Comparison of ENCODE assay signal across 1 cellular context in the genomic region with DNA sequence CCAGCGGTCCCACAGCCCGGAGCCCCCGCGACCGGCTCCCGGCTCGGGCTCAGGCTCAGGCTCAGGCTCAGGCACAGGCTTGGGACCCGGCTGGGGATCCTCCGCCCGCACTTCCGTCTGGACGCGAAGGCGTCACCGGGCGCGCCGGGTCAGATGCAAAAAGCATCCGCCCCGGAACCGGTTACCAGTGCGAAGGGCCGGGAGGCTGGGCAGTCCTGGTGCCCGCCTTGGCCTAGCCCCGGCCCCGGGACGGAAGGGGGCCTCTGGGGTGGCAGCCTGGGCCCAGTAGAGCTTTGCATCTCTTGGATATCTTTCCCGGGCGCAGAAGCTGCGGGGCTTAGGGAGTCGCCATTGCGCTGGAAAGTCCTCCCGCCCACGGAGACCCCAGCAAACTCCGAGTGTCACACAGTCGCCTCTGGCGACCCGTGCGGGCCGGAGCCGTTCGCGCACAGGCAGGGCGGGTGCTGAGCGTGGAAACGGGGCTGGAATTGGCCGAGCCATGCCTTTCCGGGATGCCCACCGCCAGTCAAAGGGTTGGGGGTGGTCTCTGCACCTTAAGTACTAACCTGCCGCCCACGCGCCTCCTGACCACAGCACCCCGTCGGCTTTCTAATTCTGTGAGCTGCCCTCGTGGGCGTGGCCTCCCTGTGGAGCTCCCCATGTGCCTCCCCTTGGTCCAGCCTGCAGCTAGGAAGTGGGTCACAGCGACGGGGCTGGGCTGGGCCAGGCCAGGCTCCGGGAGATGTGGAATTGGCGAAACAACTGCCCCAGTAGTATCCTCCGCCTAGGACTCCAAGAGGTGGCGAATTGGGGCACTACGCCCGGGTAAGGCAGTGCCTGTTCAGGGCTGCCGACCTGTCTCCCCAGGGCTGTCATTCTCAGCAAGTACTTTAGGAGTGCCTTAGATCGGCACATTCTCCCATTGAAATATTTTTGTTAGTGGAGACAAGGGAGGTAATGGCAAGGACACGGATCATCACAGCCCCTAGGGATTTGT.
TF ChIP-seq lines count a peak whose summit lies in the region.

TMEM9B (minus strand) TSS at position 119 of the 997 bp plus-strand sequence. CDS start 129 bp downstream, outside the sequence.

TF ChIP-seq in K562, 482 proteins besides CTCF, POLR2A, EP300 and RAD21 (continues in another document):
- TF ChIP-seq, protein P1, sequence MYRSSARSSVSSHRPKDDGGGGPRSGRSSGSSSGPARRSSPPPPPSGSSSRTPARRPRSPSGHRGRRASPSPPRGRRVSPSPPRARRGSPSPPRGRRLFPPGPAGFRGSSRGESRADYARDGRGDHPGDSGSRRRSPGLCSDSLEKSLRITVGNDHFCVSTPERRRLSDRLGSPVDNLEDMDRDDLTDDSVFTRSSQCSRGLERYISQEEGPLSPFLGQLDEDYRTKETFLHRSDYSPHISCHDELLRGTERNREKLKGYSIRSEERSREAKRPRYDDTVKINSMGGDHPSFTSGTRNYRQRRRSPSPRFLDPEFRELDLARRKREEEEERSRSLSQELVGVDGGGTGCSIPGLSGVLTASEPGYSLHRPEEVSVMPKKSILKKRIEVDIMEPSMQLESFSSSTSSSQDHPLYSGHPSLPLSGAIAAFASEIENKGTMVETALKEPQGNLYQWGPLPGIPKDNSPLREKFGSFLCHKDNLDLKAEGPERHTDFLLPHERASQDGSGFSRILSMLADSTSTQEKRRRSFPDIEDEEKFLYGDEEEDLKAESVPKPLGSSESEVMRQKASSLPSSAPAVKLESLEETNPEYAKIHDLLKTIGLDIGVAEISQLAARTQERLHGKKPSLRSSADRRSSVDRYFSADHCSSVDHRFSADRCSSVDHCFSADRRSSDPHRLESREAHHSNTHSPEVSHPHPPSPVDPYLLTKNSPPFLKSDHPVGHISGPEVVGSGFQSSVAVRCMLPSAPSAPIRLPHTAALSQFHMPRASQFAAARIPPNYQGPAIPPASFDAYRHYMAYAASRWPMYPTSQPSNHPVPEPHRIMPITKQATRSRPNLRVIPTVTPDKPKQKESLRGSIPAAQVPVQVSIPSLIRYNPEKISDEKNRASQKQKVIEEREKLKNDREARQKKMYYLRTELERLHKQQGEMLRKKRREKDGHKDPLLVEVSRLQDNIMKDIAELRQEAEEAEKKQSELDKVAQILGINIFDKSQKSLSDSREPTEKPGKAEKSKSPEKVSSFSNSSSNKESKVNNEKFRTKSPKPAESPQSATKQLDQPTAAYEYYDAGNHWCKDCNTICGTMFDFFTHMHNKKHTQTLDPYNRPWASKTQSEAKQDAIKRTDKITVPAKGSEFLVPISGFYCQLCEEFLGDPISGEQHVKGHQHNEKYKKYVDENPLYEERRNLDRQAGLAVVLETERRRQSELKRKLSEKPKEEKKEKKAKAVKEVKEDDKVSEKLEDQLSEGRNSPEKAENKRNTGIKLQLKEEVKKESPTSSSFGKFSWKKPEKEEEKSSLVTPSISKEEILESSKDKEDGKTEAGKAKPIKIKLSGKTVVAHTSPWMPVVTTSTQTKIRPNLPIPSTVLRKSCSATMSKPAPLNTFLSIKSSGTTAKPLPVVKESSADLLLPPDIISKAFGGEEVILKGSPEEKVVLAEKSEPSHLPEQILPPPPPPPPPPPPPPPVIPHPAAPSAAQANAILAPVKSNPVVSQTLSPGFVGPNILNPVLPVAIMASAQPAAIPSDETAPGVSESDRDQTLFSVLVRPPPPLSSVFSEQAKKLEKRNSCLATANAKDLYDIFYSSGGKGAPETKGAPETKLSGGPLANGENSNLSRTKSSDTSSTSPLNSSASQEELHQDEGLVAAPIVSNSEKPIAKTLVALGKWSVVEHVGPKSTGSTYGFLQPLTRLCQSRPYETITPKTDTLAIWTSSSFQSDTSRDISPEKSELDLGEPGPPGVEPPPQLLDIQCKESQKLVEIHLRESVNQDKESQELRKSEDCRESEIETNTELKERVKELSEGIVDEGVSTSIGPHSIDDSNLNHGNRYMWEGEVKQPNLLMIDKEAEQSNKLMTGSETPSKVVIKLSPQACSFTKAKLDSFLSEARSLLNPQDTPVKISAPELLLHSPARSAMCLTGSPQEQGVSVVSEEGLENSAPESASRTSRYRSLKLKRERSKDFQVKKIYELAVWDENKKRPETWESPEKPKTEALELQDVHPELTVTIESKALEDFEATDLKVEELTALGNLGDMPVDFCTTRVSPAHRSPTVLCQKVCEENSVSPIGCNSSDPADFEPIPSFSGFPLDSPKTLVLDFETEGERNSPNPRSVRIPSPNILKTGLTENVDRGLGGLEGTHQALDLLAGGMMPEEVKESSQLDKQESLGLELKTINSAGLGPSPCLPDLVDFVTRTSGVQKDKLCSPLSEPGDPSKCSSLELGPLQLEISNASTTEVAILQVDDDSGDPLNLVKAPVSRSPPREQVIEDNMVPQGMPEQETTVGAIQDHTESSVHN (IDR thresholded peaks at IDR 0.05; ENCODE audit: borderline replicate concordance in 1 of 2, low read depth in 1 of 2) = no peak
- peak; percentile 65; the same call in 1 of the 2 replicates for TF ChIP-seq KHSRP (IDR thresholded peaks at IDR 0.05)
- no peak for TF ChIP-seq FOXK1 (CRISPR knock-in tag; IDR thresholded peaks at IDR 0.05; ENCODE audit: borderline replicate concordance)
- TF ChIP-seq ATF7 (IDR thresholded peaks at IDR 0.05) = peak; percentile 88
- TF ChIP-seq YBX1 (IDR thresholded peaks at IDR 0.05) = no peak
- TF ChIP-seq BRF1 (IDR thresholded peaks at IDR 0.05; ENCODE audit: borderline replicate concordance, extremely low read depth, insufficient read length) = no peak
- no peak; the same call in 1 of the 2 replicates for TF ChIP-seq ARID1B (IDR thresholded peaks at IDR 0.05)
- peak; percentile 95 for TF ChIP-seq EGR1 (conservative IDR thresholded peaks at IDR 0.05)
- peak; percentile 98 for TF ChIP-seq GABPA (tag; conservative IDR thresholded peaks at IDR 0.05; ENCODE audit: low read depth)
- peak; percentile 45 for TF ChIP-seq FUS (optimal IDR thresholded peaks at IDR 0.05; ENCODE audit: low read depth, low read length)
- peak; percentile 99 for TF ChIP-seq HNRNPL (IDR thresholded peaks at IDR 0.05; ENCODE audit: low read depth, low read length)
- no peak for TF ChIP-seq SAFB2 (IDR thresholded peaks at IDR 0.05; ENCODE audit: borderline replicate concordance, low read depth, low read length, severe bottlenecking)
- peak; percentile 39 to 60; a peak in 1 of 4 replicates for TF ChIP-seq UBTF (IDR thresholded peaks at IDR 0.05; ENCODE audit: borderline replicate concordance in 1 of 2, low read depth in 2 of 2, low read length in 2 of 2)
- peak; percentile 97 for TF ChIP-seq RBFOX2 (IDR thresholded peaks at IDR 0.05; ENCODE audit: low read depth, low read length)
- no peak for TF ChIP-seq ZNF3 (CRISPR knock-in tag; IDR thresholded peaks at IDR 0.05)
- TF ChIP-seq CREB3 (tag; conservative IDR thresholded peaks at IDR 0.05; ENCODE audit: low read depth) = no peak
- peak; percentile 72; the same call in 1 of the 2 replicates for TF ChIP-seq SMARCA5 (IDR thresholded peaks at IDR 0.05)
- peak; percentile 36; the same call in 1 of the 2 replicates for TF ChIP-seq MYNN (IDR thresholded peaks at IDR 0.05)
- no peak for TF ChIP-seq MYNN (CRISPR knock-in tag; IDR thresholded peaks at IDR 0.05)
- peak; percentile 94 for TF ChIP-seq SIN3B (IDR thresholded peaks at IDR 0.05; ENCODE audit: low read depth)
- TF ChIP-seq MED1 (CRISPR knock-in tag; IDR thresholded peaks at IDR 0.05; ENCODE audit: borderline replicate concordance) = no peak
- TF ChIP-seq POLR2B (IDR thresholded peaks at IDR 0.05; ENCODE audit: low read depth, partially characterized antibody) = peak; percentile 78
- TF ChIP-seq ZNF184 (CRISPR knock-in tag; IDR thresholded peaks at IDR 0.05) = no peak
- no peak for TF ChIP-seq BRCA1 (IDR thresholded peaks at IDR 0.05)
- TF ChIP-seq BRCA1 (CRISPR knock-in tag; IDR thresholded peaks at IDR 0.05) = no peak
- peak in 1 of 2 experiments; percentile 76; a peak in 1 of 4 replicates for TF ChIP-seq KDM4B (IDR thresholded peaks at IDR 0.05; ENCODE audit: borderline replicate concordance in 2 of 2, low read depth in 1 of 2)
- peak; percentile 87 for TF ChIP-seq ETV5 (CRISPR knock-in tag; IDR thresholded peaks at IDR 0.05; ENCODE audit: low read depth)
- no peak for TF ChIP-seq PCBP2 (IDR thresholded peaks at IDR 0.05; ENCODE audit: low read depth, low read length, poor library complexity, severe bottlenecking)
- no peak for TF ChIP-seq ZNF717 (CRISPR knock-in tag; IDR thresholded peaks at IDR 0.05)
- TF ChIP-seq ZNF140 (CRISPR knock-in tag; IDR thresholded peaks at IDR 0.05) = no peak
- peak; percentile 23 for TF ChIP-seq U2AF1 (optimal IDR thresholded peaks at IDR 0.05; ENCODE audit: low read depth, low read length)
- peak; percentile 1 for TF ChIP-seq DACH1 (IDR thresholded peaks at IDR 0.05; ENCODE audit: partially characterized antibody)
- TF ChIP-seq MEIS2 (IDR thresholded peaks at IDR 0.05; ENCODE audit: partially characterized antibody) = no peak
- TF ChIP-seq PCBP1 (IDR thresholded peaks at IDR 0.05; ENCODE audit: low read depth, low read length, poor library complexity, severe bottlenecking) = peak; percentile 90
- TF ChIP-seq NR2F6 (CRISPR knock-in tag; IDR thresholded peaks at IDR 0.05) = no peak
- no peak for TF ChIP-seq ZFP1 (CRISPR knock-in tag; IDR thresholded peaks at IDR 0.05)
- TF ChIP-seq SRSF7 (optimal IDR thresholded peaks at IDR 0.05; ENCODE audit: low read depth, low read length) = no peak
- TF ChIP-seq MCM3 (IDR thresholded peaks at IDR 0.05) = no peak
- no peak for TF ChIP-seq SRSF3 (IDR thresholded peaks at IDR 0.05; ENCODE audit: insufficient read depth, low read length)
- TF ChIP-seq, protein P2, sequence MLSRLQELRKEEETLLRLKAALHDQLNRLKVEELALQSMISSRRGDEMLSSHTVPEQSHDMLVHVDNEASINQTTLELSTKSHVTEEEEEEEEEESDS (CRISPR knock-in tag; IDR thresholded peaks at IDR 0.05) = no peak
- TF ChIP-seq ZNF449 (CRISPR knock-in tag; IDR thresholded peaks at IDR 0.05) = no peak
- no peak for TF ChIP-seq RFX5 (IDR thresholded peaks at IDR 0.05; ENCODE audit: low read depth, low read length)
- no peak for TF ChIP-seq ZNF780A (CRISPR knock-in tag; IDR thresholded peaks at IDR 0.05)
- TF ChIP-seq ILF3 (IDR thresholded peaks at IDR 0.05; ENCODE audit: borderline replicate concordance) = no peak
- TF ChIP-seq POLR2AphosphoS5 (IDR thresholded peaks at IDR 0.05; ENCODE audit: control insufficient read depth, insufficient read depth, low read depth, low read length) = peak; percentile 84
- TF ChIP-seq, protein P3, sequence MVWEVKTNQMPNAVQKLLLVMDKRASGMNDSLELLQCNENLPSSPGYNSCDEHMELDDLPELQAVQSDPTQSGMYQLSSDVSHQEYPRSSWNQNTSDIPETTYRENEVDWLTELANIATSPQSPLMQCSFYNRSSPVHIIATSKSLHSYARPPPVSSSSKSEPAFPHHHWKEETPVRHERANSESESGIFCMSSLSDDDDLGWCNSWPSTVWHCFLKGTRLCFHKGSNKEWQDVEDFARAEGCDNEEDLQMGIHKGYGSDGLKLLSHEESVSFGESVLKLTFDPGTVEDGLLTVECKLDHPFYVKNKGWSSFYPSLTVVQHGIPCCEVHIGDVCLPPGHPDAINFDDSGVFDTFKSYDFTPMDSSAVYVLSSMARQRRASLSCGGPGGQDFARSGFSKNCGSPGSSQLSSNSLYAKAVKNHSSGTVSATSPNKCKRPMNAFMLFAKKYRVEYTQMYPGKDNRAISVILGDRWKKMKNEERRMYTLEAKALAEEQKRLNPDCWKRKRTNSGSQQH (CRISPR knock-in tag; IDR thresholded peaks at IDR 0.05) = no peak
- peak in 1 of 2 experiments; percentile 70; a peak in 2 of 4 replicates for TF ChIP-seq TBL1XR1 (IDR thresholded peaks at IDR 0.05; ENCODE audit: low read length in 2 of 2)
- peak; percentile 66 for TF ChIP-seq MXI1 (IDR thresholded peaks at IDR 0.05; ENCODE audit: low read depth, low read length)
- no peak for TF ChIP-seq FOXM1 (IDR thresholded peaks at IDR 0.05; ENCODE audit: low read depth)
- TF ChIP-seq FOXM1 (CRISPR knock-in tag; IDR thresholded peaks at IDR 0.05; ENCODE audit: low read depth) = peak; percentile 92
- TF ChIP-seq, protein P4, sequence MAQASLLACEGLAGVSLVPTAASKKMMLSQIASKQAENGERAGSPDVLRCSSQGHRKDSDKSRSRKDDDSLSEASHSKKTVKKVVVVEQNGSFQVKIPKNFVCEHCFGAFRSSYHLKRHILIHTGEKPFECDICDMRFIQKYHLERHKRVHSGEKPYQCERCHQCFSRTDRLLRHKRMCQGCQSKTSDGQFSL (CRISPR knock-in tag; IDR thresholded peaks at IDR 0.05) = no peak
- TF ChIP-seq, protein P4 (tag; IDR thresholded peaks at IDR 0.05) = no peak
- peak; percentile 21; the same call in 1 of the 2 replicates for TF ChIP-seq SMARCE1 (IDR thresholded peaks at IDR 0.05)
